In genomic region chr11:43579171-43579918, GRCh38 we compare ENCODE assay signal across 8 cellular contexts.
DNase-seq lines count a peak whose midpoint lies in the region; ATAC-seq and TF ChIP-seq lines count a peak whose summit lies in the region.

No MANE protein-coding gene starts in this region.

- intact Hi-C loops in thyroid gland (cut with DNase I) = no loop called here

- H3K27ac ChIP-seq in SU-DHL-6 (ENCODE audit: low read depth, low read length) = no peak overlapping the region
- H3K27ac ChIP-seq in mesodermal cell (ENCODE audit: low read depth, low read length, severe bottlenecking) = no peak overlapping the region
- H3K27ac ChIP-seq in thyroid gland = no peak overlapping the region

- 0% methylated on average over 33 to 35 of the region's 83 CpGs for WGBS in mesodermal cell (ENCODE audit: insufficient coverage in 2 of 2), 2 experiments
- 1 to 3% methylated on average over 26 to 29 of the region's 83 CpGs for WGBS in thyroid gland, 2 donors

- peak overlapping the region; percentile 42 for H3K9ac ChIP-seq in SU-DHL-6 (ENCODE audit: low read length)

- no peak for TF ChIP-seq POLR2A in thyroid gland (IDR thresholded peaks at IDR 0.05)

- H3K36me3 ChIP-seq in GM06990 (ENCODE audit: control insufficient read depth, insufficient read depth, low read length) (no peaks in the 10 kb centered on the region), SU-DHL-6 (ENCODE audit: low read length) (no peaks in the 10 kb centered on the region), mesodermal cell (ENCODE audit: control insufficient read depth, insufficient read depth, low read length) (no peaks in the 10 kb centered on the region), thyroid gland (no peaks in the 10 kb centered on the region)

- no peaks in the 10 kb centered on the region for H3F3A ChIP-seq in SU-DHL-6 (ENCODE audit: insufficient read depth)

- H3K9me2 ChIP-seq in SU-DHL-6 (replicated peaks; ENCODE audit: insufficient read depth, low read length) = no peaks in the 10 kb centered on the region

- ATAC-seq in HG03354 (IDR thresholded peaks at IDR 0.05; ENCODE audit: poor library complexity, severe bottlenecking, unreplicated experiment) = peak; percentile 43

- H3K9me3 ChIP-seq in SU-DHL-6 (ENCODE audit: insufficient read depth, low read length) (no peaks in the 10 kb centered on the region), mesodermal cell (ENCODE audit: control insufficient read depth, low read length) (no peaks in the 10 kb centered on the region), thyroid gland (no peaks in the 10 kb centered on the region)

- TF ChIP-seq CTCF in GM06990 (IDR thresholded peaks at IDR 0.05; ENCODE audit: insufficient read depth, low read length, poor library complexity, severe bottlenecking) (peak; percentile 64), SU-DHL-6 (IDR thresholded peaks at IDR 0.05; ENCODE audit: insufficient read depth, low read length, poor library complexity, severe bottlenecking) (no peak), thyroid gland (IDR thresholded peaks at IDR 0.05) (peak in 1 of 6 experiments; percentile 21)

- peak overlapping the region; percentile 64 for H3K4me2 ChIP-seq in SU-DHL-6 (ENCODE audit: low read depth, low read length, poor library complexity, severe bottlenecking)

- H3K4me3 ChIP-seq in GM06990 (replicated peaks; ENCODE audit: low read depth, low read length) (peak overlapping the region; percentile 57), SU-DHL-6 (ENCODE audit: insufficient read depth, low read length, poor library complexity, severe bottlenecking) (peak overlapping the region; percentile 59), mesodermal cell (ENCODE audit: extremely low read depth, insufficient read depth, low read length, poor library complexity, severe bottlenecking) (peak overlapping the region; percentile 60), thyroid gland (replicated peaks in 1 of 3) (peak overlapping the region in 2 of 3 donors; percentile 17 to 27)

- no peaks in the 10 kb centered on the region for H3K79me2 ChIP-seq in SU-DHL-6 (ENCODE audit: insufficient read depth, low read length)

- H2AFZ ChIP-seq in SU-DHL-6 (ENCODE audit: low read depth, low read length, severe bottlenecking) = peak overlapping the region; percentile 74

- DNase-seq in GM06990 (ENCODE audit: extremely low read depth, insufficient read length) = peak; percentile 57
- peak; percentile 20 to 56 for DNase-seq in dermis microvascular lymphatic vessel endothelial cell (ENCODE audit: low read depth in 2 of 2)
- no peak for DNase-seq in thyroid gland
- no peak for DNase-seq in NCI-H1092 treated with DMSO at 0.1 percent for 48 hours (lab: John Stamatoyannopoulos, UW)
- no peak for DNase-seq in Ammon's horn (ENCODE audit: low spot score)

- peaks cover 27% of the 10 kb centered on the region for H3K4me1 ChIP-seq in mesodermal cell (ENCODE audit: control insufficient read depth, insufficient read depth, low read length, poor library complexity, severe bottlenecking)
- H3K4me1 ChIP-seq in thyroid gland = peaks cover 39 to 61% of the 10 kb centered on the region in 2 donors

- H3K27me3 ChIP-seq in GM06990 (replicated peaks; ENCODE audit: control insufficient read depth, insufficient read depth, low read length) = peaks cover 8% of the 10 kb centered on the region
- no peaks in the 10 kb centered on the region for H3K27me3 ChIP-seq in SU-DHL-6 (ENCODE audit: low read length)
- peaks cover 61% of the 10 kb centered on the region for H3K27me3 ChIP-seq in thyroid gland

- no peaks in the 10 kb centered on the region for H4K20me1 ChIP-seq in SU-DHL-6 (ENCODE audit: low read depth, low read length)

Comparison
In these comparisons a context has a peak if more than half of its experiments do, and no peak if none do; other contexts are left out.
1. DNase-seq: peak in GM06990 (single experiment) and dermis microvascular lymphatic vessel endothelial cell (2 of 2); none in thyroid gland (0 of 2), NCI-H1092 treated with DMSO at 0.1 percent for 48 hours (single experiment) and Ammon's horn (single experiment).
2. Peak in every context shown above with its lines, with median percentiles within 50 percentile points of each other: H3K4me3 ChIP-seq.